Comparison of ENCODE assay signal across 17 cellular contexts in genomic region chr17:7327056-7327455, GRCh38.
"Had no signal": no experiment of that assay in that cellular context is flagged by ENCODE, and none has a peak within 500 bp of the region (broad histone marks: within the 10 kb centered on the region; RNA-seq: fewer than 3 reads in every experiment).

No MANE protein-coding gene starts in this region.

- DNase-seq: activated B cell treated with CpG ODN at 0.5 μM for 24 hours; activated CD4-positive, alpha-beta T cell treated with anti-CD3 and anti-CD28 coated beads, Interleukin-2, amount 50 U/mL, for 1 hour; activated T-cell treated with anti-CD3 and anti-CD28 coated beads, Interleukin-2, amount 50 U/mL, for 1 hour; cortex of kidney; effector memory CD8-positive, alpha-beta T cell; gastrocnemius medialis; islet precursor cell; right lobe of liver; stimulated activated naive CD4-positive, alpha-beta T cell; T-helper 17 cell; trophoblast cell had no signal

- H3K27ac ChIP-seq: epithelial cell of prostate, gastrocnemius medialis, neutrophil, prostate gland, right lobe of liver had no signal

- ATAC-seq: effector memory CD8-positive, alpha-beta T cell; gastrocnemius medialis; left lobe of liver; right lobe of liver; T-helper 17 cell had no signal

- H3K4me3 Mint-ChIP-seq: memory B cell, T-helper 17 cell had no signal

- H3K9me3 Mint-ChIP-seq: activated B cell treated with CpG ODN at 0.5 μM for 24 hours; central memory CD8-positive, alpha-beta T cell; effector memory CD8-positive, alpha-beta T cell; memory B cell had no signal

- H3K27ac Mint-ChIP-seq: activated B cell treated with CpG ODN at 0.5 μM for 24 hours, memory B cell had no signal

- H3K27me3 Mint-ChIP-seq: activated B cell treated with CpG ODN at 0.5 μM for 24 hours; central memory CD8-positive, alpha-beta T cell; effector memory CD8-positive, alpha-beta T cell; memory B cell; T-helper 17 cell had no signal
